1 cellular context compared by ENCODE assay signal in the genomic region with DNA sequence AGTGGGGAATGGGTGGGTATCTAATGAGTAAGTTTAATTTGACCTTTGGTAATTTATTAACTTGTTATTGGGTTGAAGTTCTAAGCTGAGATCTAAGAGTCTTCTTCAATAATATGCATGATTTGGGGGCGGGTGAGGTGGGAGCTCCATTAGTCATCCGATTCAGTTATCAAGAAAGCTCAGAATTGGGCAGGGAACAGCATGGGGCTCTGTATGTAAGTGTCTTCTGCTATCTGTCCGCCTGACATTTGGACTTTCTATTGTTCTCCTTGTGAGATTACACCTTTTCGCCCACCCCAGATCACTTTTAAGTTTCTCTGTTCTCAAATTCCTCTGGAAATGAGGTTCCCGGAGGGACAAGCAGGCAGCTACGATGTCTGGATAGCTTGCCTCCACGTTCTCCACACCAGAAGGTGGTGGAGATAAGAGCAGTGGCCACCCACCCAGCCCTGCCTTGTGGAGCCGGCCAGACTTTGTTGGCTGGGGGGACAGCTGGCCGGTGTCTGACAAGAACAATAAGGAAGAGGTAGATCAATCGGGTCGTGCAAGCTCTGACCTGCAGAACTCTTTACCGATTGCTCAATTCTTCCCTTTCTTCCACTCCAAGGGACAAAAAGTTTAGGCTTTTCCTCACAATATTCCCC.
TF ChIP-seq lines count a peak whose summit lies in the region.

No MANE protein-coding gene starts in this region.

TF ChIP-seq in K562, 482 proteins besides CTCF, POLR2A, EP300 and RAD21 (continued from another document and continues in another):
- TF ChIP-seq MXI1 (IDR thresholded peaks at IDR 0.05; ENCODE audit: low read depth, low read length) (no peak), PCBP1 (IDR thresholded peaks at IDR 0.05; ENCODE audit: low read depth, low read length, poor library complexity, severe bottlenecking) (no peak), ILF3 (IDR thresholded peaks at IDR 0.05; ENCODE audit: borderline replicate concordance) (no peak), ESRRA (IDR thresholded peaks at IDR 0.05; ENCODE audit: borderline replicate concordance, low read depth) (no peak), ETS2 (tag; IDR thresholded peaks at IDR 0.05; ENCODE audit: borderline replicate concordance, poor library complexity, severe bottlenecking) (no peak), MXD1 (CRISPR knock-in tag; IDR thresholded peaks at IDR 0.05; ENCODE audit: borderline replicate concordance, poor library complexity, severe bottlenecking) (no peak), BHLHE40 (IDR thresholded peaks at IDR 0.05; ENCODE audit: low read length) (peak; percentile 90), C11orf30 (IDR thresholded peaks at IDR 0.05; ENCODE audit: low read depth) (no peak), MTF1 (CRISPR knock-in tag; IDR thresholded peaks at IDR 0.05; ENCODE audit: borderline replicate concordance) (no peak), CTCFL (IDR thresholded peaks at IDR 0.05; ENCODE audit: borderline replicate concordance, insufficient read depth, low read depth, low read length, poor library complexity, severe bottlenecking) (no peak), ZNF134 (CRISPR knock-in tag; conservative IDR thresholded peaks at IDR 0.05) (no peak), ZNF764 (CRISPR knock-in tag; IDR thresholded peaks at IDR 0.05; ENCODE audit: low read depth) (no peak), NR2C1 (IDR thresholded peaks at IDR 0.05) (no peak), NR2C1 (tag; IDR thresholded peaks at IDR 0.05) (no peak), BRD4 (IDR thresholded peaks at IDR 0.05) (no peak), KLF16 (IDR thresholded peaks at IDR 0.05) (peak; percentile 90), EZH2 (IDR thresholded peaks at IDR 0.05; ENCODE audit: borderline replicate concordance, low read depth, low read length) (no peak), ZNF695 (CRISPR knock-in tag; IDR thresholded peaks at IDR 0.05) (no peak), FOXA1 (IDR thresholded peaks at IDR 0.05; ENCODE audit: borderline replicate concordance) (no peak), RCOR1 (IDR thresholded peaks at IDR 0.05; ENCODE audit: borderline replicate concordance in 1 of 2, low read depth in 2 of 2, low read length in 2 of 2) (peak; percentile 14 to 23; a peak in 2 of 4 replicates), RBM14 (IDR thresholded peaks at IDR 0.05; ENCODE audit: borderline replicate concordance, insufficient read depth, low read depth, low read length) (no peak), SMAD4 (CRISPR knock-in tag; conservative IDR thresholded peaks at IDR 0.05) (peak; percentile 97), ZBTB17 (CRISPR knock-in tag; IDR thresholded peaks at IDR 0.05) (no peak), CTBP1 (IDR thresholded peaks at IDR 0.05; ENCODE audit: borderline replicate concordance) (peak; percentile 62; the same call in 1 of the 2 replicates), MNT (conservative IDR thresholded peaks at IDR 0.05) (peak; percentile 49 to 73; a peak in 2 of 4 replicates), NCOA6 (IDR thresholded peaks at IDR 0.05) (no peak; the same call in 1 of the 2 replicates), NFIC (IDR thresholded peaks at IDR 0.05) (peak; percentile 91), SMARCA5 (IDR thresholded peaks at IDR 0.05) (no peak), ZNF224 (CRISPR knock-in tag; IDR thresholded peaks at IDR 0.05) (no peak), ZKSCAN1 (IDR thresholded peaks at IDR 0.05; ENCODE audit: low read depth, low read length) (no peak), HDAC1 (IDR thresholded peaks at IDR 0.05) (peak; percentile 37 to 86; a peak in 2 of 4 replicates), L3MBTL2 (IDR thresholded peaks at IDR 0.05) (peak; percentile 69), SMARCE1 (IDR thresholded peaks at IDR 0.05) (peak; percentile 93), BDP1 (IDR thresholded peaks at IDR 0.05; ENCODE audit: insufficient read depth, insufficient read length) (no peak), YY1 (IDR thresholded peaks at IDR 0.05; ENCODE audit: borderline replicate concordance in 1 of 3, control insufficient read depth in 1 of 3, extremely low read depth in 1 of 3, insufficient read depth in 3 of 3, insufficient read length in 1 of 3, insufficient replicate concordance in 2 of 3, low read depth in 1 of 3, low read length in 2 of 3) (no peak), ZNF431 (CRISPR knock-in tag; IDR thresholded peaks at IDR 0.05) (no peak), THRA (IDR thresholded peaks at IDR 0.05) (no peak), ZBTB9 (CRISPR knock-in tag; IDR thresholded peaks at IDR 0.05) (no peak), MCM2 (IDR thresholded peaks at IDR 0.05; ENCODE audit: low read depth) (no peak), SMAD2 (IDR thresholded peaks at IDR 0.05; ENCODE audit: low read depth, low read length) (no peak), RBM15 (IDR thresholded peaks at IDR 0.05; ENCODE audit: insufficient read depth, low read length) (no peak)
- TF ChIP-seq, protein P1, sequence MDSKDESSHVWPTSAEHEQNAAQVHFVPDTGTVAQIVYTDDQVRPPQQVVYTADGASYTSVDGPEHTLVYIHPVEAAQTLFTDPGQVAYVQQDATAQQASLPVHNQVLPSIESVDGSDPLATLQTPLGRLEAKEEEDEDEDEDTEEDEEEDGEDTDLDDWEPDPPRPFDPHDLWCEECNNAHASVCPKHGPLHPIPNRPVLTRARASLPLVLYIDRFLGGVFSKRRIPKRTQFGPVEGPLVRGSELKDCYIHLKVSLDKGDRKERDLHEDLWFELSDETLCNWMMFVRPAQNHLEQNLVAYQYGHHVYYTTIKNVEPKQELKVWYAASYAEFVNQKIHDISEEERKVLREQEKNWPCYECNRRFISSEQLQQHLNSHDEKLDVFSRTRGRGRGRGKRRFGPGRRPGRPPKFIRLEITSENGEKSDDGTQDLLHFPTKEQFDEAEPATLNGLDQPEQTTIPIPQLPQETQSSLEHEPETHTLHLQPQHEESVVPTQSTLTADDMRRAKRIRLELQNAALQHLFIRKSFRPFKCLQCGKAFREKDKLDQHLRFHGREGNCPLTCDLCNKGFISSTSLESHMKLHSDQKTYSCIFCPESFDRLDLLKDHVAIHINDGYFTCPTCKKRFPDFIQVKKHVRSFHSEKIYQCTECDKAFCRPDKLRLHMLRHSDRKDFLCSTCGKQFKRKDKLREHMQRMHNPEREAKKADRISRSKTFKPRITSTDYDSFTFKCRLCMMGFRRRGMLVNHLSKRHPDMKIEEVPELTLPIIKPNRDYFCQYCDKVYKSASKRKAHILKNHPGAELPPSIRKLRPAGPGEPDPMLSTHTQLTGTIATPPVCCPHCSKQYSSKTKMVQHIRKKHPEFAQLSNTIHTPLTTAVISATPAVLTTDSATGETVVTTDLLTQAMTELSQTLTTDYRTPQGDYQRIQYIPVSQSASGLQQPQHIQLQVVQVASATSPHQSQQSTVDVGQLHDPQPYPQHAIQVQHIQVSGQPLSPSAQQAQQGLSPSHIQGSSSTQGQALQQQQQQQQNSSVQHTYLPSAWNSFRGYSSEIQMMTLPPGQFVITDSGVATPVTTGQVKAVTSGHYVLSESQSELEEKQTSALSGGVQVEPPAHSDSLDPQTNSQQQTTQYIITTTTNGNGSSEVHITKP (IDR thresholded peaks at IDR 0.05; ENCODE audit: partially characterized antibody) = peak; percentile 88
- TF ChIP-seq, protein P2, sequence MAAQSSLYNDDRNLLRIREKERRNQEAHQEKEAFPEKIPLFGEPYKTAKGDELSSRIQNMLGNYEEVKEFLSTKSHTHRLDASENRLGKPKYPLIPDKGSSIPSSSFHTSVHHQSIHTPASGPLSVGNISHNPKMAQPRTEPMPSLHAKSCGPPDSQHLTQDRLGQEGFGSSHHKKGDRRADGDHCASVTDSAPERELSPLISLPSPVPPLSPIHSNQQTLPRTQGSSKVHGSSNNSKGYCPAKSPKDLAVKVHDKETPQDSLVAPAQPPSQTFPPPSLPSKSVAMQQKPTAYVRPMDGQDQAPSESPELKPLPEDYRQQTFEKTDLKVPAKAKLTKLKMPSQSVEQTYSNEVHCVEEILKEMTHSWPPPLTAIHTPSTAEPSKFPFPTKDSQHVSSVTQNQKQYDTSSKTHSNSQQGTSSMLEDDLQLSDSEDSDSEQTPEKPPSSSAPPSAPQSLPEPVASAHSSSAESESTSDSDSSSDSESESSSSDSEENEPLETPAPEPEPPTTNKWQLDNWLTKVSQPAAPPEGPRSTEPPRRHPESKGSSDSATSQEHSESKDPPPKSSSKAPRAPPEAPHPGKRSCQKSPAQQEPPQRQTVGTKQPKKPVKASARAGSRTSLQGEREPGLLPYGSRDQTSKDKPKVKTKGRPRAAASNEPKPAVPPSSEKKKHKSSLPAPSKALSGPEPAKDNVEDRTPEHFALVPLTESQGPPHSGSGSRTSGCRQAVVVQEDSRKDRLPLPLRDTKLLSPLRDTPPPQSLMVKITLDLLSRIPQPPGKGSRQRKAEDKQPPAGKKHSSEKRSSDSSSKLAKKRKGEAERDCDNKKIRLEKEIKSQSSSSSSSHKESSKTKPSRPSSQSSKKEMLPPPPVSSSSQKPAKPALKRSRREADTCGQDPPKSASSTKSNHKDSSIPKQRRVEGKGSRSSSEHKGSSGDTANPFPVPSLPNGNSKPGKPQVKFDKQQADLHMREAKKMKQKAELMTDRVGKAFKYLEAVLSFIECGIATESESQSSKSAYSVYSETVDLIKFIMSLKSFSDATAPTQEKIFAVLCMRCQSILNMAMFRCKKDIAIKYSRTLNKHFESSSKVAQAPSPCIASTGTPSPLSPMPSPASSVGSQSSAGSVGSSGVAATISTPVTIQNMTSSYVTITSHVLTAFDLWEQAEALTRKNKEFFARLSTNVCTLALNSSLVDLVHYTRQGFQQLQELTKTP (IDR thresholded peaks at IDR 0.05; ENCODE audit: low read depth in 1 of 2, partially characterized antibody in 2 of 2) = no peak
